Comparison of ENCODE assay signal across 8 cellular contexts in the genomic region with DNA sequence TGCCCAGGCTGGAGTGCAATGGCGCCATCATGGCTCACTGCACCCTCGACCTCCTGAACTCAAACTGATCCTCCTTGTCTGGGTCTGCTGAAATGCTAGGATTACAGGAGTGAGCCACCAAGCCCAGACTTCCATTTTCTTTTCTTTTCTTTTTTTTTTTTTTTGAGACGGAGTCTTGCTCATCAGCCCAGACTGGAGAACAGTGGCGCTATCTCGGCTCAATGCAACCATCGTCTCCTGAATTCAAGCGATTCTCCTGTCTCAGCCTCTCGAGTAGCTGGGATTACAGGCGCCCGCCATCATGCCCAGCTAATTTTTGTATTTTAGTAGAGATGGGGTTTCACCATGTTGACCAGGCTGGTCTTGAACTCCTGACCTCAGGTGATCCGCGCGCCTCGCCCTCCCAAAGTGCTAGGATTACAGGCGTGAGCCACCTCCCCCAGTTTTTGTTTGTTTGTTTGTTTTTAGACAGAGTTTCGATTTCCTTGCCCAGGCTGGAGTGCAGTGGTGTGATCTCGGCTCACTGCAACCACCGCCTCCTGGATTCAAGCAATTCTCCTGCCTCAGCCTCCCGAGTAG. TPM values are rescaled to one million over a fixed set of nuclear protein-coding genes. Genes with fewer than 3 reads are reported as not detected.
DNase-seq lines count a peak whose midpoint lies in the region; TF ChIP-seq lines count a peak whose summit lies in the region.
"Not testable (repeated sequence)": the region's sequence is repeated elsewhere in the genome, so short reads cannot be mapped to it uniquely, and the experiment has no call there.

No MANE protein-coding gene starts in this region.

- not testable (repeated sequence) for H4K91ac ChIP-seq in mesenchymal stem cell (ENCODE audit: low read length)

- not testable (repeated sequence) for H3K27me3 Mint-ChIP-seq in CD8-positive, alpha-beta memory T cell

- WGBS in mesenchymal stem cell: 84% methylated on average over 19 of the region's 19 CpGs
- 41 to 72% methylated on average over 19 of the region's 19 CpGs for WGBS in sigmoid colon, 2 donors

- peak overlapping the region; percentile 76 for H3K9ac ChIP-seq in mesenchymal stem cell (ENCODE audit: low read length)

- not testable (repeated sequence) for H2BK5ac ChIP-seq in mesenchymal stem cell (ENCODE audit: low read depth, low read length, poor library complexity, severe bottlenecking)

- H2AFZ ChIP-seq in mesenchymal stem cell (ENCODE audit: low read depth, low read length): not testable (repeated sequence)

- not testable (repeated sequence) for H3K9me3 Mint-ChIP-seq in CD8-positive, alpha-beta memory T cell

- peak overlapping the region in 1 of 2 experiments; percentile 57 for H3K4ac ChIP-seq in mesenchymal stem cell (ENCODE audit: low read depth in 1 of 2, low read length in 2 of 2)

- peaks cover 13% of the 10 kb centered on the region for H3K4me1 ChIP-seq in CD8-positive, alpha-beta memory T cell (ENCODE audit: insufficient read depth, low read length)
- H3K4me1 ChIP-seq in mesenchymal stem cell (ENCODE audit: control insufficient read depth, insufficient read depth, low read depth, low read length): not testable (repeated sequence)
- H3K4me1 ChIP-seq in sigmoid colon (peaks cover 0 to 18% (median 15%) of the 10 kb centered on the region in 4 donors), vagina (peaks cover 28% of the 10 kb centered on the region)

- H3K27me3 ChIP-seq in CD8-positive, alpha-beta memory T cell (ENCODE audit: insufficient read depth, low read length, poor library complexity, severe bottlenecking); WERI-Rb-1 (ENCODE audit: insufficient read depth, low read depth, severe bottlenecking); mesenchymal stem cell (ENCODE audit: control insufficient read depth in 1 of 2, insufficient read depth in 1 of 2, low read length in 2 of 2); sigmoid colon; vagina: not testable (repeated sequence)

- H3K36me3 Mint-ChIP-seq in CD8-positive, alpha-beta memory T cell: peaks cover 0 to 14% (median 0%) of the 10 kb centered on the region in 3 donors

- not testable (repeated sequence) for H3K36me3 ChIP-seq in CD8-positive, alpha-beta memory T cell (ENCODE audit: insufficient read depth, low read length); WERI-Rb-1; mesenchymal stem cell (ENCODE audit: control insufficient read depth in 1 of 2, insufficient read depth in 2 of 2, low read depth in 1 of 2, low read length in 2 of 2); sigmoid colon; vagina

- DNase-seq in CD8-positive, alpha-beta memory T cell; Jurkat, Clone E6-1 (ENCODE audit: low read depth, low spot score); WERI-Rb-1; epithelial cell of prostate (ENCODE audit: low read depth, low spot score); mesenchymal stem cell; sigmoid colon; vagina (ENCODE audit: extremely low spot score in 2 of 2): not testable (repeated sequence)
- DNase-seq in amniotic epithelial cell (ENCODE audit: low read depth): peak; percentile 19

- H2BK15ac ChIP-seq in mesenchymal stem cell (ENCODE audit: low read depth, poor library complexity, severe bottlenecking): not testable (repeated sequence)

- H3K27ac Mint-ChIP-seq in CD8-positive, alpha-beta memory T cell: peak overlapping the region in 7 of 8 donors; percentile 79 to 99 (median 96)

- H4K8ac ChIP-seq in mesenchymal stem cell (ENCODE audit: low read length): peak overlapping the region; percentile 37

- not testable (repeated sequence) for H2AK5ac ChIP-seq in mesenchymal stem cell (ENCODE audit: low read length, severe bottlenecking)

- H3K79me1 ChIP-seq in mesenchymal stem cell (replicated peaks; ENCODE audit: low read length, poor library complexity, severe bottlenecking): not testable (repeated sequence)

- not testable (repeated sequence) for H3K23ac ChIP-seq in mesenchymal stem cell (ENCODE audit: low read length in 2 of 2)

- H2BK12ac ChIP-seq in mesenchymal stem cell (ENCODE audit: low read length in 2 of 2): not testable (repeated sequence)

- H3K4me3 ChIP-seq in CD8-positive, alpha-beta memory T cell (ENCODE audit: low read length): peak overlapping the region; percentile 4
- peak overlapping the region; percentile 44 for H3K4me3 ChIP-seq in Jurkat, Clone E6-1 (ENCODE audit: low read length)
- H3K4me3 ChIP-seq in WERI-Rb-1 (ENCODE audit: low read depth, low read length): not testable (repeated sequence)
- H3K4me3 ChIP-seq in mesenchymal stem cell (ENCODE audit: insufficient read depth in 1 of 2, low read depth in 1 of 2, low read length in 2 of 2) (peak overlapping the region in 1 of 2 experiments; percentile 56), sigmoid colon (peak overlapping the region in 3 of 4 donors; percentile 11 to 23 (median 22)), vagina (peak overlapping the region in 1 of 2 donors; percentile 100)

- peak overlapping the region in 1 of 2 experiments; percentile 70 for H3K18ac ChIP-seq in mesenchymal stem cell (ENCODE audit: low read depth in 1 of 2, low read length in 2 of 2)

- intact Hi-C loops in sigmoid colon (cut with DNase I) (loop anchor here (1.0 to 5.0 kb wide), 4 partner anchors 20 to 61 kb away; a partner anchor contains a TSS), vagina (cut with DNase I) (loop anchor here (5.0 kb wide), 1 partner anchor 34 kb away; a partner anchor contains a TSS)

- H3K4me1 Mint-ChIP-seq in CD8-positive, alpha-beta memory T cell: peaks cover 19 to 26% (median 20%) of the 10 kb centered on the region in 3 donors

- not testable (repeated sequence) for H3K9me3 ChIP-seq in CD8-positive, alpha-beta memory T cell (ENCODE audit: low read length); WERI-Rb-1 (ENCODE audit: severe bottlenecking); mesenchymal stem cell (ENCODE audit: control insufficient read depth, low read length); sigmoid colon; vagina

- POLR2A ChIA-PET in CD8-positive, alpha-beta memory T cell (lab: Charles Lee): interaction anchor here (0.7 to 2.6 kb wide), 6 partner anchors 16 to 309 kb away, joined by 3 to 17 read pairs (median 6); a partner anchor contains a TSS

- TF ChIP-seq POLR2A in sigmoid colon (IDR thresholded peaks at IDR 0.05); vagina (IDR thresholded peaks at IDR 0.05): not testable (repeated sequence)

- not testable (repeated sequence) for TF ChIP-seq EP300 in sigmoid colon (IDR thresholded peaks at IDR 0.05)

- H2BK120ac ChIP-seq in mesenchymal stem cell (ENCODE audit: low read depth, low read length): peak overlapping the region; percentile 8

- peak overlapping the region; percentile 78 for H3K27ac ChIP-seq in CD8-positive, alpha-beta memory T cell (ENCODE audit: low read depth, low read length)
- peak overlapping the region; percentile 54; the same call in 1 of the 2 replicates for H3K27ac ChIP-seq in WERI-Rb-1
- peak overlapping the region; percentile 29 for H3K27ac ChIP-seq in epithelial cell of prostate
- H3K27ac ChIP-seq in mesenchymal stem cell (ENCODE audit: low read length, poor library complexity, severe bottlenecking): not testable (repeated sequence)
- H3K27ac ChIP-seq in sigmoid colon: peak overlapping the region; percentile 48 to 99 (median 57)
- peak overlapping the region; percentile 99 for H3K27ac ChIP-seq in vagina

- not testable (repeated sequence) for H3K14ac ChIP-seq in mesenchymal stem cell (ENCODE audit: low read length in 2 of 2)

- H3K4me3 Mint-ChIP-seq in CD8-positive, alpha-beta memory T cell: peak overlapping the region in 5 of 7 donors; percentile 91 to 98 (median 95)

- H3K4me2 ChIP-seq in mesenchymal stem cell (ENCODE audit: low read length, poor library complexity, severe bottlenecking): peak overlapping the region; percentile 42

- not testable (repeated sequence) for TF ChIP-seq CTCF in WERI-Rb-1 (IDR thresholded peaks at IDR 0.05; ENCODE audit: low read depth, low read length); sigmoid colon (IDR thresholded peaks at IDR 0.05); vagina (IDR thresholded peaks at IDR 0.05)

- CTCF ChIA-PET in CD8-positive, alpha-beta memory T cell (lab: Charles Lee): interaction anchor here (0.9 to 6.6 kb wide), 9 partner anchors 21 to 71 kb away, joined by 3 to 71 read pairs (median 5); a partner anchor contains a TSS

RNA-seq across cellular contexts. Expression of a gene that starts 1.1 kb away (rescaled TPM):
- 10 to 100 TPM; 24.4 to 25.5 TPM for total RNA-seq in CD8-positive, alpha-beta memory T cell
- polyA plus RNA-seq in CD8-positive, alpha-beta memory T cell: 22.1 TPM
- 8.1 TPM for polyA plus RNA-seq in Jurkat, Clone E6-1 (2012; ENCODE audit: insufficient read depth, insufficient read length)
- 9.8 TPM for polyA plus RNA-seq in mesenchymal stem cell (2013, experiment 1 of 2)
- 9.8 TPM for polyA plus RNA-seq in mesenchymal stem cell (2013, experiment 2 of 2)
- total RNA-seq in sigmoid colon: 10 to 100 TPM in 3 of 4 donors, 1 to 10 TPM in 1; 7.1 to 20.2 (median 11.9) TPM
- polyA plus RNA-seq in sigmoid colon: 10 to 100 TPM in 1 of 3 donors, 1 to 10 TPM in 2; 6.2 to 14.6 (median 8.4) TPM
- 25.3 TPM for total RNA-seq in vagina

RNA-seq across cellular contexts. Expression of a gene that starts 20.4 kb away (rescaled TPM):
- 100 to 1,000 TPM; 161 to 170 TPM for total RNA-seq in CD8-positive, alpha-beta memory T cell
- 138 TPM for polyA plus RNA-seq in CD8-positive, alpha-beta memory T cell
- 204 TPM for polyA plus RNA-seq in Jurkat, Clone E6-1 (2012; ENCODE audit: insufficient read depth, insufficient read length)
- polyA plus RNA-seq in mesenchymal stem cell (2013, experiment 1 of 2): 175 TPM
- 169 TPM for polyA plus RNA-seq in mesenchymal stem cell (2013, experiment 2 of 2)
- 100 to 1,000 TPM; 366 to 456 (median 403) TPM for total RNA-seq in sigmoid colon
- 100 to 1,000 TPM; 200 to 234 (median 232) TPM for polyA plus RNA-seq in sigmoid colon
- total RNA-seq in vagina: 376 TPM

RNA-seq across cellular contexts. Expression of a gene that starts 34.7 kb away (rescaled TPM):
- 100 to 1,000 TPM; 127 to 128 TPM for total RNA-seq in CD8-positive, alpha-beta memory T cell
- 84.4 TPM for polyA plus RNA-seq in CD8-positive, alpha-beta memory T cell
- 116 TPM for polyA plus RNA-seq in Jurkat, Clone E6-1 (2012; ENCODE audit: insufficient read depth, insufficient read length)
- polyA plus RNA-seq in mesenchymal stem cell (2013, experiment 1 of 2): 138 TPM
- 134 TPM for polyA plus RNA-seq in mesenchymal stem cell (2013, experiment 2 of 2)
- total RNA-seq in sigmoid colon (100 to 1,000 TPM; 107 to 122 (median 120) TPM), vagina (131 TPM)
- 100 to 1,000 TPM in 1 of 3 donors, 10 to 100 TPM in 2; 84.9 to 118 (median 93.2) TPM for polyA plus RNA-seq in sigmoid colon

RNA-seq across cellular contexts. Expression of a gene that starts 48.7 kb away (rescaled TPM):
- total RNA-seq in CD8-positive, alpha-beta memory T cell: 1,000 to 10,000 TPM; 1,684 to 1,700 TPM
- polyA plus RNA-seq in CD8-positive, alpha-beta memory T cell: 1,487 TPM
- 2,015 TPM for polyA plus RNA-seq in Jurkat, Clone E6-1 (2012; ENCODE audit: insufficient read depth, insufficient read length)
- 1,500 TPM for polyA plus RNA-seq in mesenchymal stem cell (2013, experiment 1 of 2)
- 1,505 TPM for polyA plus RNA-seq in mesenchymal stem cell (2013, experiment 2 of 2)
- total RNA-seq in sigmoid colon (1,000 to 10,000 TPM in 1 of 4 donors, 100 to 1,000 TPM in 3; 450 to 1,088 (median 720) TPM), vagina (747 TPM)
- polyA plus RNA-seq in sigmoid colon: 1,000 to 10,000 TPM; 1,029 to 1,720 (median 1,156) TPM
